19 cellular contexts compared by ENCODE assay signal in genomic region chr2:97701186-97701585, GRCh38. TPM values are rescaled to one million over a fixed set of nuclear protein-coding genes. Genes with fewer than 3 reads are reported as not detected.
"Had no signal": no experiment of that assay in that cellular context is flagged by ENCODE, and none has a peak within 500 bp of the region (broad histone marks: within the 10 kb centered on the region; RNA-seq: fewer than 3 reads in every experiment).

No MANE protein-coding gene starts in this region.

- H3K27me3 Mint-ChIP-seq: central memory CD8-positive, alpha-beta T cell; memory B cell; natural killer cell treated with Interleukin-12 subunit alpha and Interleukin-12 subunit beta and Interleukin-15 and Interleukin-18, amount 100 ng/mL, for 72 hours; T-cell had no signal

- H3K27ac Mint-ChIP-seq: activated CD8-positive, alpha-beta T cell treated with anti-CD3 and anti-CD28 coated beads, Interleukin-2, amount 10 ng/mL, durations not matched to agents 7 days and 5 days; activated naive CD4-positive, alpha-beta T cell treated with anti-CD3 and anti-CD28 coated beads for 36 hours; memory B cell; natural killer cell treated with Interleukin-12 subunit alpha and Interleukin-12 subunit beta and Interleukin-15 and Interleukin-18, amount 100 ng/mL, for 72 hours; T-cell had no signal

- H3K36me3 ChIP-seq: colonic mucosa, suprapubic skin, transverse colon had no signal

- H3K4me3 ChIP-seq: colonic mucosa, suprapubic skin, transverse colon had no signal

- H3K36me3 Mint-ChIP-seq: natural killer cell treated with Interleukin-12 subunit alpha and Interleukin-12 subunit beta and Interleukin-15 and Interleukin-18, amount 100 ng/mL, for 72 hours; T-cell had no signal

- H3K9me3 Mint-ChIP-seq: activated naive CD4-positive, alpha-beta T cell treated with anti-CD3 and anti-CD28 coated beads for 36 hours; activated T-cell treated with anti-CD3 and anti-CD28 coated beads, Interleukin-2, amount 50 U/mL, for 4 hours; central memory CD8-positive, alpha-beta T cell; memory B cell; natural killer cell treated with Interleukin-12 subunit alpha and Interleukin-12 subunit beta and Interleukin-15 and Interleukin-18, amount 100 ng/mL, for 72 hours; T-cell had no signal

- H3K4me1 ChIP-seq: colonic mucosa had no signal

- DNase-seq: activated CD4-positive, alpha-beta T cell treated with anti-CD3 and anti-CD28 coated beads for 48 hours; activated CD4-positive, CD25-positive, alpha-beta regulatory T cell; activated CD8-positive, alpha-beta T cell treated with anti-CD3 and anti-CD28 coated beads, Interleukin-2, amount 10 ng/mL, durations not matched to agents 7 days and 5 days; activated naive CD4-positive, alpha-beta T cell treated with anti-CD3 and anti-CD28 coated beads for 36 hours; activated T-cell treated with anti-CD3 and anti-CD28 coated beads, Interleukin-2, amount 50 U/mL, for 4 hours; aorta; colonic mucosa; foreskin melanocyte; nucleus accumbens; stimulated activated naive CD8-positive, alpha-beta T cell treated with anti-CD3 and anti-CD28 coated beads, Interleukin-15, Interleukin-2, amounts not matched to agents 100 U/mL and 50 U/mL, for 24 hours; T-cell; T1000; transverse colon had no signal

- H3K4me3 Mint-ChIP-seq: activated CD8-positive, alpha-beta T cell treated with anti-CD3 and anti-CD28 coated beads, Interleukin-2, amount 10 ng/mL, durations not matched to agents 7 days and 5 days; activated naive CD4-positive, alpha-beta T cell treated with anti-CD3 and anti-CD28 coated beads for 36 hours; activated T-cell treated with anti-CD3 and anti-CD28 coated beads, Interleukin-2, amount 50 U/mL, for 4 hours; central memory CD8-positive, alpha-beta T cell; memory B cell; natural killer cell treated with Interleukin-12 subunit alpha and Interleukin-12 subunit beta and Interleukin-15 and Interleukin-18, amount 100 ng/mL, for 72 hours; T-cell had no signal

- H3K9me3 ChIP-seq: colonic mucosa, suprapubic skin, transverse colon had no signal

- H3K27me3 ChIP-seq: colonic mucosa, suprapubic skin, transverse colon had no signal

- H3K27ac ChIP-seq: colonic mucosa, suprapubic skin, transverse colon had no signal

RNA-seq across cellular contexts. Expression of gene ZAP70, which starts 12.2 kb away (rescaled TPM):
- total RNA-seq: epithelial cell of proximal tubule, kidney epithelial cell had no signal
